In genomic region chr1:233632436-233632835, GRCh38 we compare ENCODE assay signal across 1 cellular context.
TF ChIP-seq lines count a peak whose summit lies in the region.

No MANE protein-coding gene starts in this region.

TF ChIP-seq in K562, 482 proteins besides CTCF, POLR2A, EP300 and RAD21:
- TF ChIP-seq CUX1 (CRISPR knock-in tag; IDR thresholded peaks at IDR 0.05) (no peak), LARP7 (IDR thresholded peaks at IDR 0.05) (no peak), NKRF (IDR thresholded peaks at IDR 0.05; ENCODE audit: borderline replicate concordance) (no peak), ZNF668 (CRISPR knock-in tag; IDR thresholded peaks at IDR 0.05) (no peak), ZKSCAN8 (CRISPR knock-in tag; IDR thresholded peaks at IDR 0.05) (no peak), EWSR1 (IDR thresholded peaks at IDR 0.05; ENCODE audit: borderline replicate concordance, low read depth, partially characterized antibody) (no peak), FIP1L1 (IDR thresholded peaks at IDR 0.05; ENCODE audit: low read depth, low read length, poor library complexity, severe bottlenecking) (no peak)
